14 cellular contexts compared by ENCODE assay signal in the genomic region with DNA sequence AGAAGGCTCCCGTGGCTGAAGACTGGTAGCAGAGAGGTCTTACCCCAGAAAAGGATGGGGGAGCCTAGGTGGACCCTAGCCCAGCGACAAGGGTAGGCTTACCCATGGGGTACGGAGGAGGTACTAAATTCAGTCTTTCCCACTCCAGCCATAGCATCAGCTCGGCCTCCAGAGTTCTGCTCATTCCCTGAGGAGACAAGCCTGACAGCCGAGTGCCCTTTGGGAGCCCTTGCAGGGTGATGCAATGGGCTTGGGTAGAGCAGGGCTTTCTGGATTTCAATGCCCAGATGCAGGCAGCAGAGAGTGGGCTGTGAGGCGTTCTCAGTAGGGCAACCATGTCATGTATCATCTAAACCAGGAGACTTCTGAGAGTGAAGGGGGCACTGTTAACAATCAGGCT.
A peak's percentile ranks its signal among the peaks of the same experiment; 100 is the strongest.
DNase-seq lines count a peak whose midpoint lies in the region; ATAC-seq, FAIRE-seq and TF ChIP-seq lines count a peak whose summit lies in the region.
"Had no signal": no experiment of that assay in that cellular context is flagged by ENCODE, and none has a peak within 500 bp of the region (broad histone marks: within the 10 kb centered on the region; RNA-seq: fewer than 3 reads in every experiment).

No MANE protein-coding gene starts in this region.

- 78% methylated on average over 4 of the region's 6 CpGs for WGBS in HepG2 (ENCODE audit: low lambda C conversion rate)
- WGBS in right lobe of liver (ENCODE audit: insufficient coverage, low coverage, low lambda C conversion rate, missing lambda C conversion rate) = 100% methylated on average over 2 of the region's 6 CpGs
- 82 to 98% (median 95%) methylated on average over 6 of the region's 6 CpGs for WGBS in adrenal gland, 4 donors

- TF ChIP-seq POLR2A in HepG2 (IDR thresholded peaks at IDR 0.05; ENCODE audit: insufficient read depth in 1 of 2, low read depth in 2 of 2, low read length in 2 of 2) (no peak), right lobe of liver (IDR thresholded peaks at IDR 0.05) (no peak), uterus (IDR thresholded peaks at IDR 0.05) (no peak), adrenal gland (IDR thresholded peaks at IDR 0.05) (no peak)

- POLR2A ChIA-PET in HepG2 (lab: Yijun Ruan, JAX) = no interaction called here

- no peak for TF ChIP-seq RAD21 in HepG2 (CRISPR knock-in tag; IDR thresholded peaks at IDR 0.05)

- H2AFZ ChIP-seq in HepG2 (ENCODE audit: low read length) = no peak overlapping the region

- no peak for TF ChIP-seq CTCF in HepG2 (CRISPR knock-in tag; IDR thresholded peaks at IDR 0.05)
- TF ChIP-seq CTCF in right lobe of liver (IDR thresholded peaks at IDR 0.05) = no peak
- TF ChIP-seq CTCF in ascending aorta (IDR thresholded peaks at IDR 0.05) = no peak
- no peak for TF ChIP-seq CTCF in uterus (IDR thresholded peaks at IDR 0.05)
- TF ChIP-seq CTCF in GM13976 (IDR thresholded peaks at IDR 0.05; ENCODE audit: borderline replicate concordance, control extremely low read depth, extremely low read depth, insufficient read depth, missing control alignments) = no peak
- no peak for TF ChIP-seq CTCF in adrenal gland (IDR thresholded peaks at IDR 0.05)

- H3K79me2 ChIP-seq in HepG2 (ENCODE audit: insufficient read depth, low read length) = no peaks in the 10 kb centered on the region

- CTCF ChIA-PET in HepG2 (lab: Yijun Ruan, JAX; ENCODE audit: low intra/inter-chr PET ratio, low total read pairs) = interaction anchor here (1.5 to 3.0 kb wide), 5 partner anchors 47 to 191 kb away, joined by 8 to 57 read pairs (median 10); no protein-coding TSS in a partner anchor

- intact Hi-C loops in HepG2 (cut with micrococcal nuclease; ENCODE audit: unreplicated experiment) = loop anchor here (5.0 to 10.0 kb wide), 4 partner anchors 70 to 300 kb away; no protein-coding TSS in a partner anchor
- intact Hi-C loops in right lobe of liver (cut with DNase I) = no loop called here
- intact Hi-C loops in ascending aorta (cut with DNase I) = loop anchor here (2.0 to 10.0 kb wide), 3 partner anchors 72 to 1090 kb away; no protein-coding TSS in a partner anchor
- intact Hi-C loops in uterus (cut with DNase I; ENCODE audit: low total_unique reads) = loop anchor here (5.0 kb wide), 1 partner anchor 188 kb away; no protein-coding TSS in a partner anchor
- intact Hi-C loops in adrenal gland (cut with DNase I) = loop anchor here in 1 of 2 donors (5.0 to 10.0 kb wide), 2 partner anchors 42 to 300 kb away; no protein-coding TSS in a partner anchor

- in situ Hi-C loops in HepG2 (cut with HindIII; ENCODE audit: extremely low pct_ligation_motif_present, low pct_unique_long_range_greater_than_20kb) = loop anchor here (5.0 to 10.0 kb wide), 2 partner anchors 120 to 188 kb away; a partner anchor contains a TSS
- in situ Hi-C loops in GM13976 (cut with MboI; ENCODE audit: low sequenced_read_pairs, unreplicated experiment) = loop anchor here (25.0 kb wide), 1 partner anchor 173 kb away; no protein-coding TSS in a partner anchor

- H3K27ac ChIP-seq in HepG2 (ENCODE audit: extremely low read length, insufficient read depth, low read length) (no peak overlapping the region), right lobe of liver (no peak overlapping the region), ascending aorta (peak overlapping the region; percentile 94 to 98), muscle layer of colon (ENCODE audit: low read depth, low read length) (peak overlapping the region; percentile 33), uterus (peak overlapping the region; percentile 71 to 77), adrenal gland (peak overlapping the region in 2 of 5 donors; percentile 68)

- no TSS peak for BruUV-seq in HepG2 (replicated peaks; lab: Mats Ljungman, UMichigan)

- H3K9me3 ChIP-seq in HepG2 (ENCODE audit: low read length) = no peaks in the 10 kb centered on the region
- no peaks in the 10 kb centered on the region for H3K9me3 ChIP-seq in right lobe of liver
- no peaks in the 10 kb centered on the region for H3K9me3 ChIP-seq in ascending aorta
- no peaks in the 10 kb centered on the region for H3K9me3 ChIP-seq in muscle layer of colon (ENCODE audit: low read length)
- no peaks in the 10 kb centered on the region for H3K9me3 ChIP-seq in uterus
- H3K9me3 ChIP-seq in adrenal gland (replicated peaks in 1 of 3) = no peaks in the 10 kb centered on the region

- DNase-seq in HepG2 (ENCODE audit: low spot score) (no peak), right lobe of liver (no peak), ascending aorta (ENCODE audit: low spot score in 2 of 2) (no peak), uterus (no peak), GM13976 (ENCODE audit: low spot score) (no peak), adrenal gland (no peak)
- DNase-seq: activated CD4-positive, CD25-positive, alpha-beta regulatory T cell treated with anti-CD3 and anti-CD28 coated beads, Interleukin-2, amount 50 U/mL, for 72 hours; activated naive CD4-positive, alpha-beta T cell; KG1; NCI-H748 treated with DMSO at 0.1 percent for 48 hours; occipital lobe had no signal

- H4K20me1 ChIP-seq in HepG2 (ENCODE audit: insufficient read depth, low read length) = no peaks in the 10 kb centered on the region

- no peaks in the 10 kb centered on the region for H3K36me3 ChIP-seq in HepG2 (replicated peaks in 1 of 2; ENCODE audit: control insufficient read depth in 1 of 2, insufficient read depth in 2 of 2, low read length in 2 of 2)
- H3K36me3 ChIP-seq in right lobe of liver = peaks cover 0 to 6% (median 2%) of the 10 kb centered on the region in 4 donors
- peaks cover 34 to 73% of the 10 kb centered on the region in 2 donors for H3K36me3 ChIP-seq in ascending aorta
- peaks cover 24% of the 10 kb centered on the region for H3K36me3 ChIP-seq in muscle layer of colon (ENCODE audit: insufficient read depth, low read length)
- no peaks in the 10 kb centered on the region for H3K36me3 ChIP-seq in uterus
- H3K36me3 ChIP-seq in adrenal gland (replicated peaks in 1 of 2) = peaks cover 0 to 5% of the 10 kb centered on the region in 2 donors

- no peak overlapping the region for H3K4me2 ChIP-seq in HepG2 (ENCODE audit: low read depth, low read length)

- no peak for TF ChIP-seq EP300 in HepG2 (IDR thresholded peaks at IDR 0.05; ENCODE audit: low read depth in 2 of 2, low read length in 2 of 2)
- no peak for TF ChIP-seq EP300 in HepG2 (CRISPR knock-in tag; IDR thresholded peaks at IDR 0.05; ENCODE audit: borderline replicate concordance)

- H3K27me3 ChIP-seq in HepG2 (ENCODE audit: control insufficient read depth in 1 of 2, insufficient read depth in 2 of 2, low read length in 2 of 2) (no peaks in the 10 kb centered on the region), right lobe of liver (no peaks in the 10 kb centered on the region), ascending aorta (no peaks in the 10 kb centered on the region), muscle layer of colon (ENCODE audit: control insufficient read depth in 1 of 2, insufficient read depth in 2 of 2, low read length in 2 of 2) (no peaks in the 10 kb centered on the region), uterus (no peaks in the 10 kb centered on the region), adrenal gland (no peaks in the 10 kb centered on the region)

- H3K4me1 ChIP-seq in HepG2 (ENCODE audit: insufficient read depth, low read length) = peaks cover 26% of the 10 kb centered on the region
- peaks cover 0 to 10% (median 3%) of the 10 kb centered on the region in 4 donors for H3K4me1 ChIP-seq in right lobe of liver
- peaks cover 17 to 81% of the 10 kb centered on the region in 2 donors for H3K4me1 ChIP-seq in ascending aorta
- peaks cover 67% of the 10 kb centered on the region for H3K4me1 ChIP-seq in muscle layer of colon (ENCODE audit: insufficient read depth, low read length)
- no peaks in the 10 kb centered on the region for H3K4me1 ChIP-seq in uterus
- H3K4me1 ChIP-seq in adrenal gland (replicated peaks in 1 of 2) = peaks cover 0 to 4% of the 10 kb centered on the region in 2 donors

- ATAC-seq in HepG2 = no peak
- ATAC-seq in right lobe of liver = no peak
- no peak for ATAC-seq in HG03442 (IDR thresholded peaks at IDR 0.05; ENCODE audit: unreplicated experiment)
- ATAC-seq: stimulated activated memory B cell treated with anti-CD40 and anti-IgM and Interleukin-4, amounts not matched to agents 10 μg/mL and 1 μg/mL and 100 μg/mL, for 72 hours had no signal

- FAIRE-seq in HepG2 (lab: Jason Lieb, UNC) = no peak

- no peak overlapping the region for H3K4me3 ChIP-seq in HepG2 (replicated peaks in 1 of 3; ENCODE audit: insufficient read depth in 1 of 3, low read depth in 2 of 3, low read length in 3 of 3)
- H3K4me3 ChIP-seq in right lobe of liver = no peak overlapping the region
- H3K4me3 ChIP-seq in ascending aorta = no peak overlapping the region
- no peak overlapping the region for H3K4me3 ChIP-seq in muscle layer of colon (ENCODE audit: low read depth in 1 of 2, low read length in 2 of 2)
- no peak overlapping the region for H3K4me3 ChIP-seq in uterus
- H3K4me3 ChIP-seq in adrenal gland = no peak overlapping the region

- H3K9ac ChIP-seq in HepG2 (ENCODE audit: insufficient read depth, low read depth, low read length) (no peak overlapping the region), muscle layer of colon (ENCODE audit: low read length) (no peak overlapping the region)

TF ChIP-seq in HepG2, 621 proteins besides CTCF, POLR2A, EP300 and RAD21:
- peak; percentile 8; the same call in 1 of the 2 replicates for TF ChIP-seq CEBPB (IDR thresholded peaks at IDR 0.05; ENCODE audit: borderline replicate concordance, low read depth, low read length)
- TF ChIP-seq, protein P1, sequence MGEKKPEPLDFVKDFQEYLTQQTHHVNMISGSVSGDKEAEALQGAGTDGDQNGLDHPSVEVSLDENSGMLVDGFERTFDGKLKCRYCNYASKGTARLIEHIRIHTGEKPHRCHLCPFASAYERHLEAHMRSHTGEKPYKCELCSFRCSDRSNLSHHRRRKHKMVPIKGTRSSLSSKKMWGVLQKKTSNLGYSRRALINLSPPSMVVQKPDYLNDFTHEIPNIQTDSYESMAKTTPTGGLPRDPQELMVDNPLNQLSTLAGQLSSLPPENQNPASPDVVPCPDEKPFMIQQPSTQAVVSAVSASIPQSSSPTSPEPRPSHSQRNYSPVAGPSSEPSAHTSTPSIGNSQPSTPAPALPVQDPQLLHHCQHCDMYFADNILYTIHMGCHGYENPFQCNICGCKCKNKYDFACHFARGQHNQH (CRISPR knock-in tag; IDR thresholded peaks at IDR 0.05) = no peak
TF ChIP-seq in HepG2: peak in this region for 1.

Comparison
In these comparisons a context has a peak if more than half of its experiments do, and no peak if none do; other contexts are left out.
1. intact Hi-C loops: an anchor here in HepG2 (5.0 to 10.0 kb wide), ascending aorta (2.0 to 10.0 kb wide) and uterus (5.0 kb wide); none called in right lobe of liver.
2. H3K27ac ChIP-seq: peak in ascending aorta (2 of 2), muscle layer of colon (single experiment) and uterus (2 of 2); none in HepG2 (single experiment) and right lobe of liver (0 of 3).